9 cellular contexts compared by ENCODE assay signal in genomic region chr9:15422355-15423327, GRCh38. TPM values are rescaled to one million over a fixed set of nuclear protein-coding genes. Genes with fewer than 3 reads are reported as not detected.
DNase-seq lines count a peak whose midpoint lies in the region; ATAC-seq, FAIRE-seq and TF ChIP-seq lines count a peak whose summit lies in the region.
"Had no signal": no experiment of that assay in that cellular context is flagged by ENCODE, and none has a peak within 500 bp of the region (broad histone marks: within the 10 kb centered on the region; RNA-seq: fewer than 3 reads in every experiment).

Gene SNAPC3 (plus strand): TSS chr9:15422876. CDS start chr9:15422880, 4 bp downstream.

- H3K4me3 ChIP-seq in BE2C (ENCODE audit: low read depth, low read length), result peak within 1 kb of the TSS; percentile 97
- peak within 1 kb of the TSS; percentile 87 to 98 for H3K4me3 ChIP-seq in kidney (ENCODE audit: low read length in 2 of 2)

- ATAC-seq in HG03442 (IDR thresholded peaks at IDR 0.05; ENCODE audit: unreplicated experiment), result peak; percentile 96
- peak; percentile 97 for ATAC-seq in activated CD4-positive, alpha-beta T cell treated with anti-CD3 and anti-CD28 coated beads for 36 hours

- H3K27me3 ChIP-seq in BE2C, result no peaks in the 10 kb centered on the region

- H3K36me3 ChIP-seq in BE2C, result peaks cover 31% of the 10 kb centered on the region
- H3K36me3 ChIP-seq in kidney (ENCODE audit: control insufficient read depth in 1 of 2, insufficient read depth in 2 of 2, low read length in 2 of 2), result peaks cover 2 to 5% of the 10 kb centered on the region in 2 donors

- CTCF ChIA-PET in activated CD4-positive, alpha-beta T cell treated with anti-CD3 and anti-CD28 coated beads for 36 hours (lab: Charles Lee), result interaction anchor here (0.7 to 2.2 kb wide), 9 partner anchors 10 to 213 kb away, joined by 3 to 5 read pairs (median 3); no protein-coding TSS in a partner anchor

- peaks cover 32% of the 10 kb centered on the region for H3K4me1 Mint-ChIP-seq in activated CD4-positive, alpha-beta T cell treated with anti-CD3 and anti-CD28 coated beads for 36 hours
- H3K4me1 Mint-ChIP-seq in chondrocyte (ENCODE audit: low read depth), result peaks cover 53% of the 10 kb centered on the region

- FAIRE-seq in GM19239 (lab: Jason Lieb, UNC), result peak; percentile 87
- FAIRE-seq in kidney (lab: Jason Lieb, UNC), result no peak
- FAIRE-seq: islet of Langerhans had no signal

- H3K4me1 ChIP-seq in BE2C (no peaks in the 10 kb centered on the region), kidney (ENCODE audit: control insufficient read depth in 1 of 2, insufficient read depth in 1 of 2, low read depth in 1 of 2, low read length in 2 of 2) (peaks cover 0 to 6% of the 10 kb centered on the region in 2 donors)

- peak within 1 kb of the TSS; percentile 57 to 80 for H3K9ac ChIP-seq in kidney (ENCODE audit: low read length in 2 of 2)

- H3K9me3 Mint-ChIP-seq in activated CD4-positive, alpha-beta T cell treated with anti-CD3 and anti-CD28 coated beads for 36 hours (ENCODE audit: low read depth), result no peaks in the 10 kb centered on the region
- H3K9me3 Mint-ChIP-seq in chondrocyte (ENCODE audit: low read depth), result no peaks in the 10 kb centered on the region

- no peaks in the 10 kb centered on the region for H3K27me3 Mint-ChIP-seq in activated CD4-positive, alpha-beta T cell treated with anti-CD3 and anti-CD28 coated beads for 36 hours
- no peaks in the 10 kb centered on the region for H3K27me3 Mint-ChIP-seq in chondrocyte (ENCODE audit: low read depth)

- H3K9me3 ChIP-seq in BE2C (no peaks in the 10 kb centered on the region), kidney (ENCODE audit: control insufficient read depth in 1 of 2, low read length in 2 of 2) (no peaks in the 10 kb centered on the region)

- H3K4me3 Mint-ChIP-seq in activated CD4-positive, alpha-beta T cell treated with anti-CD3 and anti-CD28 coated beads for 36 hours, result peak within 1 kb of the TSS; percentile 95
- peak within 1 kb of the TSS; percentile 93 for H3K4me3 Mint-ChIP-seq in chondrocyte (ENCODE audit: unreplicated experiment)

- POLR2A ChIA-PET in activated CD4-positive, alpha-beta T cell treated with anti-CD3 and anti-CD28 coated beads for 36 hours (lab: Charles Lee), result interaction anchor here (1.3 to 1.4 kb wide), 2 partner anchors 89 to 130 kb away, joined by 3 to 5 read pairs; partner anchors contain the start of genes CCDC171 and PSIP1

- intact Hi-C loops in activated CD4-positive, alpha-beta T cell treated with anti-CD3 and anti-CD28 coated beads for 36 hours (cut with DNase I, micrococcal nuclease), result loop anchor here (1.0 to 5.0 kb wide), 11 partner anchors 88 to 730 kb away; partner anchors contain the start of genes CCDC171 (in 1 of the 2), PSIP1 (in 1 of the 2) and ZDHHC21 (in 1 of the 2)
- intact Hi-C loops in kidney (cut with DNase I), result no loop called here

- H3K36me3 Mint-ChIP-seq in activated CD4-positive, alpha-beta T cell treated with anti-CD3 and anti-CD28 coated beads for 36 hours (ENCODE audit: low read depth), result peaks cover 28% of the 10 kb centered on the region
- peaks cover 19% of the 10 kb centered on the region for H3K36me3 Mint-ChIP-seq in chondrocyte (ENCODE audit: low read depth)

- TF ChIP-seq CTCF in BE2C (IDR thresholded peaks at IDR 0.05; ENCODE audit: low read depth, low read length) (no peak), chondrocyte (IDR thresholded peaks at IDR 0.05) (no peak), kidney (IDR thresholded peaks at IDR 0.05; ENCODE audit: borderline replicate concordance, extremely low read depth, insufficient read depth) (no peak)

- DNase-seq in BE2C (peak; percentile 95), GM19239 (ENCODE audit: insufficient read length, low spot score) (peak; percentile 86), NCI-H510A treated with DMSO at 0.1 percent for 48 hours (lab: John Stamatoyannopoulos, UW) (peak; percentile 78), chondrocyte (ENCODE audit: low spot score) (peak; percentile 97), kidney (peak; percentile 98)
- DNase-seq in activated CD4-positive, alpha-beta T cell treated with anti-CD3 and anti-CD28 coated beads for 36 hours, result peak; percentile 96
- peak; percentile 84 to 85 for DNase-seq in stimulated activated CD4-positive, alpha-beta T cell treated with anti-CD3 and anti-CD28 coated beads, Interleukin-15, amount 100 ng/mL, for 1 hour (ENCODE audit: low read depth in 1 of 2, low spot score in 1 of 2)

- peak within 1 kb of the TSS; percentile 92 for H3K27ac Mint-ChIP-seq in activated CD4-positive, alpha-beta T cell treated with anti-CD3 and anti-CD28 coated beads for 36 hours
- H3K27ac Mint-ChIP-seq in chondrocyte (ENCODE audit: unreplicated experiment), result peak within 1 kb of the TSS; percentile 97

- H3K27ac ChIP-seq in kidney (ENCODE audit: low read depth in 2 of 2, low read length in 2 of 2), result peak within 1 kb of the TSS; percentile 71 to 88

RNA-seq across cellular contexts. Expression of gene SNAPC3, which starts in this region (rescaled TPM):
- polyA plus RNA-seq in BE2C (2012; ENCODE audit: insufficient read depth, insufficient read length, low read depth), result 32.0 TPM
- 10 to 100 TPM; 37.8 to 39.6 TPM for total RNA-seq in activated CD4-positive, alpha-beta T cell treated with anti-CD3 and anti-CD28 coated beads for 36 hours
- total RNA-seq in chondrocyte (38.1 to 43.3 TPM (median 38.3 TPM) in 3 replicates), kidney (27.2 TPM)
- polyA plus RNA-seq in kidney (ENCODE audit: insufficient read depth, low read depth, low replicate concordance), result 16.3 TPM

Comparison
In these comparisons a context has a peak if more than half of its experiments do, and no peak if none do; other contexts are left out.
1. Peak in every context shown above with its lines: DNase-seq, ATAC-seq, H3K4me3 ChIP-seq and H3K27ac ChIP-seq.